ENCODE assay signal across 1 cellular context in the genomic region with DNA sequence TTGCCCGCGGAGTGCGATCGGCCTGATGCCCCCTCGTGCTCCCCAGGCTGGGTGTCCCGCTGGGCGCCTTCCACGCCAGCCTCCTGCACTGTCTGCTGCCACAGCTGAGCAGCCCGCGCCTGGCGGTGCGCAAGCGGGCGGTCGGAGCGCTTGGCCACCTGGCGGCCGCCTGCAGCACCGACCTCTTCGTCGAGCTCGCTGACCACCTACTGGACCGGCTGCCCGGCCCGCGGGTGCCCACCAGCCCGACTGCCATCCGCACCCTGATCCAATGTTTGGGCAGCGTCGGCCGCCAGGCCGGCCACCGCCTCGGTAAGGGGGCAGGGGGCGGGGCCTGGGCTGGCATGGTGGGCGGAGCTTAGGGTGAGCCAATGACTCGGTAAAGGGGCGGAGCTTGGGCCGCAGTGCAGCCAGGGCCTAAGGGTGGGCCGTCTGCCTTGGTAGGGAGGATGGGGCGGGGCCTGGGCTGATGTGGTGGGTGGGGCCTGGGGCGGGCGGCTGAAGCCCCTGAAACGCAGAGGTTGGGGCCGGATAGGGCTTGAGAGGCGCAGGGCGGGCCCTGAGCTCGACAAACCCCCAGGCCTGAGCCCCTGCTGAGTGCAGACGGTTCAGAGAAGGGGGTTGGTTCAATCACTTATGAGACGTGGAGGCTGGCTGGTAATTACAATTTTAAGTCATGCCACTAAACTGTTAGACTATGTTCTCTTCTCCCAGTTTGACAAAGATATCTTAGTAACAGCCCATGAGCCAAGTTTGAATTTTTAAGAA.
TF ChIP-seq lines count a peak whose summit lies in the region.

No MANE protein-coding gene starts in this region.

TF ChIP-seq in HepG2, 621 proteins besides CTCF, POLR2A, EP300 and RAD21 (continues in another document):
- no peak for TF ChIP-seq IRX3 (CRISPR knock-in tag; IDR thresholded peaks at IDR 0.05; ENCODE audit: borderline replicate concordance, low read depth)
- TF ChIP-seq AFF4 (CRISPR knock-in tag; IDR thresholded peaks at IDR 0.05), result no peak
- TF ChIP-seq, protein P1, sequence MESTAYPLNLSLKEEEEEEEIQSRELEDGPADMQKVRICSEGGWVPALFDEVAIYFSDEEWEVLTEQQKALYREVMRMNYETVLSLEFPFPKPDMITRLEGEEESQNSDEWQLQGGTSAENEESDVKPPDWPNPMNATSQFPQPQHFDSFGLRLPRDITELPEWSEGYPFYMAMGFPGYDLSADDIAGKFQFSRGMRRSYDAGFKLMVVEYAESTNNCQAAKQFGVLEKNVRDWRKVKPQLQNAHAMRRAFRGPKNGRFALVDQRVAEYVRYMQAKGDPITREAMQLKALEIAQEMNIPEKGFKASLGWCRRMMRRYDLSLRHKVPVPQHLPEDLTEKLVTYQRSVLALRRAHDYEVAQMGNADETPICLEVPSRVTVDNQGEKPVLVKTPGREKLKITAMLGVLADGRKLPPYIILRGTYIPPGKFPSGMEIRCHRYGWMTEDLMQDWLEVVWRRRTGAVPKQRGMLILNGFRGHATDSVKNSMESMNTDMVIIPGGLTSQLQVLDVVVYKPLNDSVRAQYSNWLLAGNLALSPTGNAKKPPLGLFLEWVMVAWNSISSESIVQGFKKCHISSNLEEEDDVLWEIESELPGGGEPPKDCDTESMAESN (CRISPR knock-in tag; conservative IDR thresholded peaks at IDR 0.05), result peak; percentile 75; the same call in 1 of the 2 replicates
- 0 out of 2 replicates have a peak, but pooled peaks have one; percentile 71 for TF ChIP-seq ZNF567 (CRISPR knock-in tag; IDR thresholded peaks at IDR 0.05; ENCODE audit: borderline replicate concordance)
- no peak for TF ChIP-seq ISL2 (CRISPR knock-in tag; IDR thresholded peaks at IDR 0.05)
- no peak for TF ChIP-seq ZSCAN9 (CRISPR knock-in tag; IDR thresholded peaks at IDR 0.05; ENCODE audit: borderline replicate concordance)
- no peak for TF ChIP-seq NPAS2 (CRISPR knock-in tag; IDR thresholded peaks at IDR 0.05; ENCODE audit: borderline replicate concordance)
- TF ChIP-seq BCLAF1 (IDR thresholded peaks at IDR 0.05), result no peak
- TF ChIP-seq, protein P2, sequence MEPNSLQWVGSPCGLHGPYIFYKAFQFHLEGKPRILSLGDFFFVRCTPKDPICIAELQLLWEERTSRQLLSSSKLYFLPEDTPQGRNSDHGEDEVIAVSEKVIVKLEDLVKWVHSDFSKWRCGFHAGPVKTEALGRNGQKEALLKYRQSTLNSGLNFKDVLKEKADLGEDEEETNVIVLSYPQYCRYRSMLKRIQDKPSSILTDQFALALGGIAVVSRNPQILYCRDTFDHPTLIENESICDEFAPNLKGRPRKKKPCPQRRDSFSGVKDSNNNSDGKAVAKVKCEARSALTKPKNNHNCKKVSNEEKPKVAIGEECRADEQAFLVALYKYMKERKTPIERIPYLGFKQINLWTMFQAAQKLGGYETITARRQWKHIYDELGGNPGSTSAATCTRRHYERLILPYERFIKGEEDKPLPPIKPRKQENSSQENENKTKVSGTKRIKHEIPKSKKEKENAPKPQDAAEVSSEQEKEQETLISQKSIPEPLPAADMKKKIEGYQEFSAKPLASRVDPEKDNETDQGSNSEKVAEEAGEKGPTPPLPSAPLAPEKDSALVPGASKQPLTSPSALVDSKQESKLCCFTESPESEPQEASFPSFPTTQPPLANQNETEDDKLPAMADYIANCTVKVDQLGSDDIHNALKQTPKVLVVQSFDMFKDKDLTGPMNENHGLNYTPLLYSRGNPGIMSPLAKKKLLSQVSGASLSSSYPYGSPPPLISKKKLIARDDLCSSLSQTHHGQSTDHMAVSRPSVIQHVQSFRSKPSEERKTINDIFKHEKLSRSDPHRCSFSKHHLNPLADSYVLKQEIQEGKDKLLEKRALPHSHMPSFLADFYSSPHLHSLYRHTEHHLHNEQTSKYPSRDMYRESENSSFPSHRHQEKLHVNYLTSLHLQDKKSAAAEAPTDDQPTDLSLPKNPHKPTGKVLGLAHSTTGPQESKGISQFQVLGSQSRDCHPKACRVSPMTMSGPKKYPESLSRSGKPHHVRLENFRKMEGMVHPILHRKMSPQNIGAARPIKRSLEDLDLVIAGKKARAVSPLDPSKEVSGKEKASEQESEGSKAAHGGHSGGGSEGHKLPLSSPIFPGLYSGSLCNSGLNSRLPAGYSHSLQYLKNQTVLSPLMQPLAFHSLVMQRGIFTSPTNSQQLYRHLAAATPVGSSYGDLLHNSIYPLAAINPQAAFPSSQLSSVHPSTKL (CRISPR knock-in tag; IDR thresholded peaks at IDR 0.05), result no peak; the same call in 1 of the 2 replicates
- TF ChIP-seq, protein P3, sequence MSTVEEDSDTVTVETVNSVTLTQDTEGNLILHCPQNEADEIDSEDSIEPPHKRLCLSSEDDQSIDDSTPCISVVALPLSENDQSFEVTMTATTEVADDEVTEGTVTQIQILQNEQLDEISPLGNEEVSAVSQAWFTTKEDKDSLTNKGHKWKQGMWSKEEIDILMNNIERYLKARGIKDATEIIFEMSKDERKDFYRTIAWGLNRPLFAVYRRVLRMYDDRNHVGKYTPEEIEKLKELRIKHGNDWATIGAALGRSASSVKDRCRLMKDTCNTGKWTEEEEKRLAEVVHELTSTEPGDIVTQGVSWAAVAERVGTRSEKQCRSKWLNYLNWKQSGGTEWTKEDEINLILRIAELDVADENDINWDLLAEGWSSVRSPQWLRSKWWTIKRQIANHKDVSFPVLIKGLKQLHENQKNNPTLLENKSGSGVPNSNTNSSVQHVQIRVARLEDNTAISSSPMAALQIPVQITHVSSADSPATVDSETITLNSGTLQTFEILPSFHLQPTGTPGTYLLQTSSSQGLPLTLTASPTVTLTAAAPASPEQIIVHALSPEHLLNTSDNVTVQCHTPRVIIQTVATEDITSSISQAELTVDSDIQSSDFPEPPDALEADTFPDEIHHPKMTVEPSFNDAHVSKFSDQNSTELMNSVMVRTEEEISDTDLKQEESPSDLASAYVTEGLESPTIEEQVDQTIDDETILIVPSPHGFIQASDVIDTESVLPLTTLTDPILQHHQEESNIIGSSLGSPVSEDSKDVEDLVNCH (CRISPR knock-in tag; IDR thresholded peaks at IDR 0.05), result no peak
- TF ChIP-seq TCF7 (IDR thresholded peaks at IDR 0.05; ENCODE audit: low read depth), result no peak
- TF ChIP-seq ZNF766 (CRISPR knock-in tag; IDR thresholded peaks at IDR 0.05; ENCODE audit: borderline replicate concordance), result 0 out of 2 replicates have a peak, but pooled peaks have one; percentile 12
- TF ChIP-seq RFX3 (CRISPR knock-in tag; IDR thresholded peaks at IDR 0.05), result no peak
- TF ChIP-seq IKZF1 (IDR thresholded peaks at IDR 0.05), result no peak
- peak; percentile 75 for TF ChIP-seq PHF8 (CRISPR knock-in tag; IDR thresholded peaks at IDR 0.05)
- peak; percentile 91 for TF ChIP-seq ZNF687 (CRISPR knock-in tag; IDR thresholded peaks at IDR 0.05)
- TF ChIP-seq, protein P4, sequence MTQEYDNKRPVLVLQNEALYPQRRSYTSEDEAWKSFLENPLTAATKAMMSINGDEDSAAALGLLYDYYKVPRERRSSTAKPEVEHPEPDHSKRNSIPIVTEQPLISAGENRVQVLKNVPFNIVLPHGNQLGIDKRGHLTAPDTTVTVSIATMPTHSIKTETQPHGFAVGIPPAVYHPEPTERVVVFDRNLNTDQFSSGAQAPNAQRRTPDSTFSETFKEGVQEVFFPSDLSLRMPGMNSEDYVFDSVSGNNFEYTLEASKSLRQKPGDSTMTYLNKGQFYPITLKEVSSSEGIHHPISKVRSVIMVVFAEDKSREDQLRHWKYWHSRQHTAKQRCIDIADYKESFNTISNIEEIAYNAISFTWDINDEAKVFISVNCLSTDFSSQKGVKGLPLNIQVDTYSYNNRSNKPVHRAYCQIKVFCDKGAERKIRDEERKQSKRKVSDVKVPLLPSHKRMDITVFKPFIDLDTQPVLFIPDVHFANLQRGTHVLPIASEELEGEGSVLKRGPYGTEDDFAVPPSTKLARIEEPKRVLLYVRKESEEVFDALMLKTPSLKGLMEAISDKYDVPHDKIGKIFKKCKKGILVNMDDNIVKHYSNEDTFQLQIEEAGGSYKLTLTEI (CRISPR knock-in tag; conservative IDR thresholded peaks at IDR 0.05), result no peak
- TF ChIP-seq ZNF740 (CRISPR knock-in tag; IDR thresholded peaks at IDR 0.05), result no peak
- no peak for TF ChIP-seq ZNF232 (CRISPR knock-in tag; IDR thresholded peaks at IDR 0.05; ENCODE audit: borderline replicate concordance)
- TF ChIP-seq ZBTB7A (CRISPR knock-in tag; IDR thresholded peaks at IDR 0.05), result no peak
- no peak for TF ChIP-seq HNRNPUL1 (IDR thresholded peaks at IDR 0.05; ENCODE audit: low read depth, low read length)
- peak; percentile 29; the same call in 1 of the 2 replicates for TF ChIP-seq ZNF331 (CRISPR knock-in tag; IDR thresholded peaks at IDR 0.05)
- peak; percentile 83 for TF ChIP-seq ZNF501 (CRISPR knock-in tag; IDR thresholded peaks at IDR 0.05)
- TF ChIP-seq HCFC1 (IDR thresholded peaks at IDR 0.05; ENCODE audit: low read depth, low read length), result no peak
- TF ChIP-seq NR2F1 (CRISPR knock-in tag; IDR thresholded peaks at IDR 0.05), result no peak
- peak; percentile 12; the same call in 1 of the 2 replicates for TF ChIP-seq KDM5B (CRISPR knock-in tag; IDR thresholded peaks at IDR 0.05; ENCODE audit: borderline replicate concordance)
- TF ChIP-seq HES4 (CRISPR knock-in tag; IDR thresholded peaks at IDR 0.05; ENCODE audit: borderline replicate concordance), result 0 out of 2 replicates have a peak, but pooled peaks have one; percentile 37
- no peak for TF ChIP-seq RXRB (CRISPR knock-in tag; IDR thresholded peaks at IDR 0.05; ENCODE audit: borderline replicate concordance)
- TF ChIP-seq RARG (CRISPR knock-in tag; IDR thresholded peaks at IDR 0.05; ENCODE audit: low read depth), result no peak
- no peak for TF ChIP-seq SMAD3 (CRISPR knock-in tag; IDR thresholded peaks at IDR 0.05)
- peak; percentile 75 for TF ChIP-seq MAX (IDR thresholded peaks at IDR 0.05)
